Comparison of ENCODE assay signal across 25 cellular contexts in genomic region chr20:48106428-48106827, GRCh38.
DNase-seq lines count a peak whose midpoint lies in the region; ATAC-seq, FAIRE-seq and TF ChIP-seq lines count a peak whose summit lies in the region.
"Had no signal": no experiment of that assay in that cellular context is flagged by ENCODE, and none has a peak within 500 bp of the region (broad histone marks: within the 10 kb centered on the region; RNA-seq: fewer than 3 reads in every experiment).

No MANE protein-coding gene starts in this region.

- intact Hi-C loops in HepG2 (cut with micrococcal nuclease; ENCODE audit: unreplicated experiment) = no loop called here
- intact Hi-C loops in right lobe of liver (cut with DNase I) = no loop called here
- intact Hi-C loops in upper lobe of right lung (cut with DNase I) = no loop called here

- H3K9me3 ChIP-seq in HepG2 (ENCODE audit: low read length) (no peaks in the 10 kb centered on the region; the same call in 1 of the 2 replicates), right lobe of liver (no peaks in the 10 kb centered on the region), upper lobe of right lung (no peaks in the 10 kb centered on the region)
- H3K9me3 ChIP-seq: BE2C had no signal

- no peak overlapping the region for H2AFZ ChIP-seq in HepG2 (ENCODE audit: low read length)
- H2AFZ ChIP-seq: GM23248 had no signal

- CTCF ChIA-PET in HepG2 (lab: Yijun Ruan, JAX; ENCODE audit: low intra/inter-chr PET ratio, low total read pairs) = no interaction called here
- CTCF ChIA-PET in activated CD8-positive, alpha-beta T cell treated with anti-CD3 and anti-CD28 coated beads, Interleukin-2, amount 10 ng/mL, durations not matched to agents 7 days and 5 days (lab: Charles Lee) = no interaction called here

- POLR2A ChIA-PET in HepG2 (lab: Yijun Ruan, JAX) = no interaction called here
- POLR2A ChIA-PET in activated CD8-positive, alpha-beta T cell treated with anti-CD3 and anti-CD28 coated beads, Interleukin-2, amount 10 ng/mL, durations not matched to agents 7 days and 5 days (lab: Charles Lee) = no interaction called here

- H3K4me3 Mint-ChIP-seq in glutamatergic neuron (ENCODE audit: unreplicated experiment) = no peak overlapping the region
- H3K4me3 Mint-ChIP-seq in activated CD8-positive, alpha-beta T cell treated with anti-CD3 and anti-CD28 coated beads, Interleukin-2, amount 10 ng/mL, durations not matched to agents 7 days and 5 days = no peak overlapping the region
- H3K4me3 Mint-ChIP-seq: CD14-positive monocyte; CD4-positive, alpha-beta T cell; CD8-positive, alpha-beta memory T cell had no signal

- in situ Hi-C loops in HepG2 (cut with HindIII; ENCODE audit: extremely low pct_ligation_motif_present, low pct_unique_long_range_greater_than_20kb) = no loop called here

- TF ChIP-seq EP300 in HepG2 (IDR thresholded peaks at IDR 0.05; ENCODE audit: low read depth in 2 of 2, low read length in 2 of 2) = no peak
- TF ChIP-seq EP300 in HepG2 (CRISPR knock-in tag; IDR thresholded peaks at IDR 0.05; ENCODE audit: borderline replicate concordance) = no peak

- H3K4me1 Mint-ChIP-seq in glutamatergic neuron (ENCODE audit: low read depth, unreplicated experiment) = peaks cover 40% of the 10 kb centered on the region
- H3K4me1 Mint-ChIP-seq in activated CD8-positive, alpha-beta T cell treated with anti-CD3 and anti-CD28 coated beads, Interleukin-2, amount 10 ng/mL, durations not matched to agents 7 days and 5 days (ENCODE audit: low read depth) = no peaks in the 10 kb centered on the region
- H3K4me1 Mint-ChIP-seq: CD14-positive monocyte; CD8-positive, alpha-beta memory T cell had no signal

- H3K36me3 Mint-ChIP-seq in glutamatergic neuron (ENCODE audit: unreplicated experiment) = peaks cover 13% of the 10 kb centered on the region
- H3K36me3 Mint-ChIP-seq in activated CD8-positive, alpha-beta T cell treated with anti-CD3 and anti-CD28 coated beads, Interleukin-2, amount 10 ng/mL, durations not matched to agents 7 days and 5 days (ENCODE audit: low read depth) = no peaks in the 10 kb centered on the region
- H3K36me3 Mint-ChIP-seq: CD14-positive monocyte; CD8-positive, alpha-beta memory T cell had no signal

- no peaks in the 10 kb centered on the region for H3K4me1 ChIP-seq in HepG2 (ENCODE audit: insufficient read depth, low read length)
- H3K4me1 ChIP-seq in right lobe of liver = peaks cover 0 to 8% (median 2%) of the 10 kb centered on the region in 4 donors
- no peaks in the 10 kb centered on the region for H3K4me1 ChIP-seq in upper lobe of right lung
- H3K4me1 ChIP-seq: BE2C had no signal

- ATAC-seq in HepG2 (no peak), right lobe of liver (no peak), upper lobe of right lung (no peak)
- ATAC-seq in activated CD8-positive, alpha-beta T cell treated with anti-CD3 and anti-CD28 coated beads, Interleukin-2, amount 10 ng/mL, durations not matched to agents 7 days and 5 days = no peak

- TF ChIP-seq CTCF in HepG2 (CRISPR knock-in tag; IDR thresholded peaks at IDR 0.05) (no peak), right lobe of liver (IDR thresholded peaks at IDR 0.05) (no peak), glutamatergic neuron (IDR thresholded peaks at IDR 0.05; ENCODE audit: partially characterized antibody, unreplicated experiment) (no peak), upper lobe of right lung (IDR thresholded peaks at IDR 0.05) (no peak)

- WGBS in HepG2 (ENCODE audit: low lambda C conversion rate) = 36% methylated on average over 3 of the region's 3 CpGs
- WGBS in right lobe of liver (ENCODE audit: insufficient coverage, low coverage, low lambda C conversion rate, missing lambda C conversion rate) = 76% methylated on average over 3 of the region's 3 CpGs

- peaks cover 0 to 2% of the 10 kb centered on the region in 2 experiments; a peak in 2 of 5 replicates for H3K27me3 ChIP-seq in HepG2 (ENCODE audit: control insufficient read depth in 1 of 2, insufficient read depth in 2 of 2, low read length in 2 of 2)
- no peaks in the 10 kb centered on the region for H3K27me3 ChIP-seq in right lobe of liver
- H3K27me3 ChIP-seq in upper lobe of right lung = no peaks in the 10 kb centered on the region
- H3K27me3 ChIP-seq: BE2C; BLaER1 treated with 17β-estradiol and CSF1 and Interleukin-3, amounts not matched to agents 10 nM and 100 nM had no signal

- H3K27ac ChIP-seq in HepG2 (ENCODE audit: extremely low read length, insufficient read depth, low read length) (no peak overlapping the region), right lobe of liver (no peak overlapping the region), upper lobe of right lung (no peak overlapping the region)
- H3K27ac ChIP-seq: 22Rv1; BLaER1 treated with 17β-estradiol and CSF1 and Interleukin-3, amounts not matched to agents 10 nM and 100 nM; GM23248 had no signal

- TF ChIP-seq RAD21 in HepG2 (CRISPR knock-in tag; IDR thresholded peaks at IDR 0.05) = no peak

- no peaks in the 10 kb centered on the region for H3K36me3 ChIP-seq in HepG2 (replicated peaks in 1 of 2; ENCODE audit: control insufficient read depth in 1 of 2, insufficient read depth in 2 of 2, low read length in 2 of 2)
- no peaks in the 10 kb centered on the region for H3K36me3 ChIP-seq in right lobe of liver
- H3K36me3 ChIP-seq in upper lobe of right lung = no peaks in the 10 kb centered on the region
- H3K36me3 ChIP-seq: BE2C; BLaER1 treated with 17β-estradiol and CSF1 and Interleukin-3, amounts not matched to agents 10 nM and 100 nM had no signal

- no peaks in the 10 kb centered on the region for H3K79me2 ChIP-seq in HepG2 (ENCODE audit: insufficient read depth, low read length)

- peaks cover 4% of the 10 kb centered on the region for H3K27me3 Mint-ChIP-seq in glutamatergic neuron (ENCODE audit: unreplicated experiment)
- H3K27me3 Mint-ChIP-seq in activated CD8-positive, alpha-beta T cell treated with anti-CD3 and anti-CD28 coated beads, Interleukin-2, amount 10 ng/mL, durations not matched to agents 7 days and 5 days (ENCODE audit: low read depth) = peaks cover 7% of the 10 kb centered on the region
- H3K27me3 Mint-ChIP-seq: CD4-positive, alpha-beta T cell; CD8-positive, alpha-beta memory T cell had no signal

- no peaks in the 10 kb centered on the region for H4K20me1 ChIP-seq in HepG2 (ENCODE audit: insufficient read depth, low read length)
- H4K20me1 ChIP-seq: BLaER1 treated with 17β-estradiol and CSF1 and Interleukin-3, amounts not matched to agents 10 nM and 100 nM had no signal

- H3K27ac Mint-ChIP-seq in glutamatergic neuron (ENCODE audit: unreplicated experiment) = peak overlapping the region; percentile 88
- no peak overlapping the region for H3K27ac Mint-ChIP-seq in activated CD8-positive, alpha-beta T cell treated with anti-CD3 and anti-CD28 coated beads, Interleukin-2, amount 10 ng/mL, durations not matched to agents 7 days and 5 days
- H3K27ac Mint-ChIP-seq: CD14-positive monocyte; CD4-positive, alpha-beta T cell; CD8-positive, alpha-beta memory T cell had no signal

- BruUV-seq in HepG2 (replicated peaks; lab: Mats Ljungman, UMichigan) = no TSS peak

- H3K9me3 Mint-ChIP-seq in glutamatergic neuron (ENCODE audit: unreplicated experiment) = peaks cover 17% of the 10 kb centered on the region
- H3K9me3 Mint-ChIP-seq in activated CD8-positive, alpha-beta T cell treated with anti-CD3 and anti-CD28 coated beads, Interleukin-2, amount 10 ng/mL, durations not matched to agents 7 days and 5 days (ENCODE audit: insufficient read depth) = no peaks in the 10 kb centered on the region
- H3K9me3 Mint-ChIP-seq: CD4-positive, alpha-beta T cell had no signal

- H3K9ac ChIP-seq in HepG2 (ENCODE audit: insufficient read depth, low read depth, low read length) = no peak overlapping the region
- H3K9ac ChIP-seq: BLaER1 treated with 17β-estradiol and CSF1 and Interleukin-3, amounts not matched to agents 10 nM and 100 nM; GM23248 had no signal

- H3K4me2 ChIP-seq in HepG2 (ENCODE audit: low read depth, low read length) = no peak overlapping the region
- H3K4me2 ChIP-seq: BLaER1 treated with 17β-estradiol and CSF1 and Interleukin-3, amounts not matched to agents 10 nM and 100 nM had no signal

- peak; percentile 16 to 21 for DNase-seq in NCI-H446 (lab: John Stamatoyannopoulos, UW)
- DNase-seq in NCI-H446 treated with DMSO at 0.1 percent for 48 hours (lab: John Stamatoyannopoulos, UW) = no peak
- DNase-seq in HepG2 (ENCODE audit: low spot score) = no peak
- DNase-seq in right lobe of liver = no peak
- DNase-seq in glutamatergic neuron = no peak
- peak; percentile 5 for DNase-seq in upper lobe of right lung
- no peak for DNase-seq in activated CD8-positive, alpha-beta T cell treated with anti-CD3 and anti-CD28 coated beads, Interleukin-2, amount 10 ng/mL, durations not matched to agents 7 days and 5 days
- no peak for DNase-seq in activated naive CD4-positive, alpha-beta T cell treated with Interleukin-2 at 50 U/mL for 16 hours
- DNase-seq: AML-193; BE2C; Calu3; CD4-positive, alpha-beta T cell; CD8-positive, alpha-beta memory T cell; DMS53; DMS79 treated with DMSO at 0.1 percent for 48 hours; GM23248; H7; HCEC 1CT had no signal

- TF ChIP-seq POLR2A in HepG2 (IDR thresholded peaks at IDR 0.05; ENCODE audit: insufficient read depth in 1 of 2, low read depth in 2 of 2, low read length in 2 of 2) = no peak
- TF ChIP-seq POLR2A in right lobe of liver (IDR thresholded peaks at IDR 0.05) = no peak

- H3K4me3 ChIP-seq in HepG2 (replicated peaks in 1 of 3; ENCODE audit: insufficient read depth in 1 of 3, low read depth in 2 of 3, low read length in 3 of 3) = no peak overlapping the region
- no peak overlapping the region for H3K4me3 ChIP-seq in right lobe of liver
- H3K4me3 ChIP-seq in upper lobe of right lung = no peak overlapping the region
- H3K4me3 ChIP-seq: BLaER1 treated with 17β-estradiol and CSF1 and Interleukin-3, amounts not matched to agents 10 nM and 100 nM; GM23248 had no signal

- FAIRE-seq in HepG2 (lab: Jason Lieb, UNC) = no peak
- FAIRE-seq: A204.1, G401.6, GM12892, H1 had no signal

TF ChIP-seq in HepG2, 621 proteins besides CTCF, POLR2A, EP300 and RAD21:
- TF ChIP-seq KLF13 (CRISPR knock-in tag; IDR thresholded peaks at IDR 0.05) = no peak
- TF ChIP-seq ZNF543 (CRISPR knock-in tag; IDR thresholded peaks at IDR 0.05) = peak; percentile 97

Comparison
In these comparisons a context has a peak if more than half of its experiments do, and no peak if none do; other contexts are left out.
1. DNase-seq: peak in NCI-H446 (2 of 2) and upper lobe of right lung (single experiment); none in NCI-H446 treated with DMSO at 0.1 percent for 48 hours (single experiment), HepG2 (single experiment), right lobe of liver (0 of 3), glutamatergic neuron (single experiment), activated CD8-positive, alpha-beta T cell treated with anti-CD3 and anti-CD28 coated beads, Interleukin-2, amount 10 ng/mL, durations not matched to agents 7 days and 5 days (single experiment) and activated naive CD4-positive, alpha-beta T cell treated with Interleukin-2 at 50 U/mL for 16 hours (single experiment).